1 cellular context compared by ENCODE assay signal in genomic region chr12:111600296-111600562, GRCh38.
TF ChIP-seq lines count a peak whose summit lies in the region.

No MANE protein-coding gene starts in this region.

TF ChIP-seq in HepG2, 621 proteins besides CTCF, POLR2A, EP300 and RAD21 (continued from another document and continues in another):
- TF ChIP-seq, protein P1, sequence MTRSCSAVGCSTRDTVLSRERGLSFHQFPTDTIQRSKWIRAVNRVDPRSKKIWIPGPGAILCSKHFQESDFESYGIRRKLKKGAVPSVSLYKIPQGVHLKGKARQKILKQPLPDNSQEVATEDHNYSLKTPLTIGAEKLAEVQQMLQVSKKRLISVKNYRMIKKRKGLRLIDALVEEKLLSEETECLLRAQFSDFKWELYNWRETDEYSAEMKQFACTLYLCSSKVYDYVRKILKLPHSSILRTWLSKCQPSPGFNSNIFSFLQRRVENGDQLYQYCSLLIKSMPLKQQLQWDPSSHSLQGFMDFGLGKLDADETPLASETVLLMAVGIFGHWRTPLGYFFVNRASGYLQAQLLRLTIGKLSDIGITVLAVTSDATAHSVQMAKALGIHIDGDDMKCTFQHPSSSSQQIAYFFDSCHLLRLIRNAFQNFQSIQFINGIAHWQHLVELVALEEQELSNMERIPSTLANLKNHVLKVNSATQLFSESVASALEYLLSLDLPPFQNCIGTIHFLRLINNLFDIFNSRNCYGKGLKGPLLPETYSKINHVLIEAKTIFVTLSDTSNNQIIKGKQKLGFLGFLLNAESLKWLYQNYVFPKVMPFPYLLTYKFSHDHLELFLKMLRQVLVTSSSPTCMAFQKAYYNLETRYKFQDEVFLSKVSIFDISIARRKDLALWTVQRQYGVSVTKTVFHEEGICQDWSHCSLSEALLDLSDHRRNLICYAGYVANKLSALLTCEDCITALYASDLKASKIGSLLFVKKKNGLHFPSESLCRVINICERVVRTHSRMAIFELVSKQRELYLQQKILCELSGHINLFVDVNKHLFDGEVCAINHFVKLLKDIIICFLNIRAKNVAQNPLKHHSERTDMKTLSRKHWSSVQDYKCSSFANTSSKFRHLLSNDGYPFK (CRISPR knock-in tag; IDR thresholded peaks at IDR 0.05; ENCODE audit: borderline replicate concordance), result no peak
- TF ChIP-seq RFX1 (IDR thresholded peaks at IDR 0.05) (no peak), AHDC1 (CRISPR knock-in tag; IDR thresholded peaks at IDR 0.05; ENCODE audit: borderline replicate concordance) (0 out of 2 replicates have a peak, but pooled peaks have one; percentile 2), ZNF614 (CRISPR knock-in tag; IDR thresholded peaks at IDR 0.05; ENCODE audit: borderline replicate concordance) (no peak), BRF2 (CRISPR knock-in tag; IDR thresholded peaks at IDR 0.05) (no peak), NCOR1 (IDR thresholded peaks at IDR 0.05; ENCODE audit: borderline replicate concordance, low read length) (peak; percentile 80), ZNF136 (CRISPR knock-in tag; IDR thresholded peaks at IDR 0.05; ENCODE audit: low read depth) (0 out of 2 replicates have a peak, but pooled peaks have one; percentile 13), TCF7L2 (IDR thresholded peaks at IDR 0.05; ENCODE audit: low read depth, low read length) (no peak), POLR2G (IDR thresholded peaks at IDR 0.05; ENCODE audit: low read depth, low read length) (no peak), ZNF12 (CRISPR knock-in tag; IDR thresholded peaks at IDR 0.05) (no peak), REST (IDR thresholded peaks at IDR 0.05; ENCODE audit: borderline replicate concordance in 1 of 2, low read depth in 1 of 2, low read length in 2 of 2) (no peak), ZNF567 (CRISPR knock-in tag; IDR thresholded peaks at IDR 0.05; ENCODE audit: borderline replicate concordance) (no peak), ZSCAN29 (CRISPR knock-in tag; conservative IDR thresholded peaks at IDR 0.05) (no peak), ZNF788 (CRISPR knock-in tag; IDR thresholded peaks at IDR 0.05; ENCODE audit: borderline replicate concordance) (no peak), RERE (CRISPR knock-in tag; IDR thresholded peaks at IDR 0.05; ENCODE audit: low read depth) (no peak), ZNF264 (CRISPR knock-in tag; IDR thresholded peaks at IDR 0.05) (no peak), ZZZ3 (CRISPR knock-in tag; IDR thresholded peaks at IDR 0.05; ENCODE audit: borderline replicate concordance) (no peak), POLR2AphosphoS5 (IDR thresholded peaks at IDR 0.05; ENCODE audit: low read depth, low read length) (peak; percentile 74), ATAD3A (CRISPR knock-in tag; IDR thresholded peaks at IDR 0.05) (no peak), SP4 (CRISPR knock-in tag; IDR thresholded peaks at IDR 0.05) (no peak), ZNF503 (CRISPR knock-in tag; IDR thresholded peaks at IDR 0.05) (no peak), RBFOX2 (IDR thresholded peaks at IDR 0.05; ENCODE audit: low read depth, low read length) (no peak), ZNF7 (CRISPR knock-in tag; IDR thresholded peaks at IDR 0.05) (no peak)
- TF ChIP-seq, protein P2, sequence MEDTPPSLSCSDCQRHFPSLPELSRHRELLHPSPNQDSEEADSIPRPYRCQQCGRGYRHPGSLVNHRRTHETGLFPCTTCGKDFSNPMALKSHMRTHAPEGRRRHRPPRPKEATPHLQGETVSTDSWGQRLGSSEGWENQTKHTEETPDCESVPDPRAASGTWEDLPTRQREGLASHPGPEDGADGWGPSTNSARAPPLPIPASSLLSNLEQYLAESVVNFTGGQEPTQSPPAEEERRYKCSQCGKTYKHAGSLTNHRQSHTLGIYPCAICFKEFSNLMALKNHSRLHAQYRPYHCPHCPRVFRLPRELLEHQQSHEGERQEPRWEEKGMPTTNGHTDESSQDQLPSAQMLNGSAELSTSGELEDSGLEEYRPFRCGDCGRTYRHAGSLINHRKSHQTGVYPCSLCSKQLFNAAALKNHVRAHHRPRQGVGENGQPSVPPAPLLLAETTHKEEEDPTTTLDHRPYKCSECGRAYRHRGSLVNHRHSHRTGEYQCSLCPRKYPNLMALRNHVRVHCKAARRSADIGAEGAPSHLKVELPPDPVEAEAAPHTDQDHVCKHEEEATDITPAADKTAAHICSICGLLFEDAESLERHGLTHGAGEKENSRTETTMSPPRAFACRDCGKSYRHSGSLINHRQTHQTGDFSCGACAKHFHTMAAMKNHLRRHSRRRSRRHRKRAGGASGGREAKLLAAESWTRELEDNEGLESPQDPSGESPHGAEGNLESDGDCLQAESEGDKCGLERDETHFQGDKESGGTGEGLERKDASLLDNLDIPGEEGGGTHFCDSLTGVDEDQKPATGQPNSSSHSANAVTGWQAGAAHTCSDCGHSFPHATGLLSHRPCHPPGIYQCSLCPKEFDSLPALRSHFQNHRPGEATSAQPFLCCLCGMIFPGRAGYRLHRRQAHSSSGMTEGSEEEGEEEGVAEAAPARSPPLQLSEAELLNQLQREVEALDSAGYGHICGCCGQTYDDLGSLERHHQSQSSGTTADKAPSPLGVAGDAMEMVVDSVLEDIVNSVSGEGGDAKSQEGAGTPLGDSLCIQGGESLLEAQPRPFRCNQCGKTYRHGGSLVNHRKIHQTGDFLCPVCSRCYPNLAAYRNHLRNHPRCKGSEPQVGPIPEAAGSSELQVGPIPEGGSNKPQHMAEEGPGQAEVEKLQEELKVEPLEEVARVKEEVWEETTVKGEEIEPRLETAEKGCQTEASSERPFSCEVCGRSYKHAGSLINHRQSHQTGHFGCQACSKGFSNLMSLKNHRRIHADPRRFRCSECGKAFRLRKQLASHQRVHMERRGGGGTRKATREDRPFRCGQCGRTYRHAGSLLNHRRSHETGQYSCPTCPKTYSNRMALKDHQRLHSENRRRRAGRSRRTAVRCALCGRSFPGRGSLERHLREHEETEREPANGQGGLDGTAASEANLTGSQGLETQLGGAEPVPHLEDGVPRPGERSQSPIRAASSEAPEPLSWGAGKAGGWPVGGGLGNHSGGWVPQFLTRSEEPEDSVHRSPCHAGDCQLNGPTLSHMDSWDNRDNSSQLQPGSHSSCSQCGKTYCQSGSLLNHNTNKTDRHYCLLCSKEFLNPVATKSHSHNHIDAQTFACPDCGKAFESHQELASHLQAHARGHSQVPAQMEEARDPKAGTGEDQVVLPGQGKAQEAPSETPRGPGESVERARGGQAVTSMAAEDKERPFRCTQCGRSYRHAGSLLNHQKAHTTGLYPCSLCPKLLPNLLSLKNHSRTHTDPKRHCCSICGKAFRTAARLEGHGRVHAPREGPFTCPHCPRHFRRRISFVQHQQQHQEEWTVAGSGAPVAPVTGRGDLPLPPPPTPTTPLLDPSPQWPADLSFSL (CRISPR knock-in tag; IDR thresholded peaks at IDR 0.05), result no peak
